ENCODE assay signal across 14 cellular contexts in genomic region chr5:53427965-53428364, GRCh38. TPM values are rescaled to one million over a fixed set of nuclear protein-coding genes. Genes with fewer than 3 reads are reported as not detected.
DNase-seq lines count a peak whose midpoint lies in the region; TF ChIP-seq lines count a peak whose summit lies in the region.
"Had no signal": no experiment of that assay in that cellular context is flagged by ENCODE, and none has a peak within 500 bp of the region (broad histone marks: within the 10 kb centered on the region; RNA-seq: fewer than 3 reads in every experiment).

No MANE protein-coding gene starts in this region.

- H3K79me2 ChIP-seq in GM23248 (ENCODE audit: insufficient read depth) = no peaks in the 10 kb centered on the region

- H3K27ac ChIP-seq in GM23248 (no peak overlapping the region), epithelial cell of prostate (peak overlapping the region; percentile 99), uterus (no peak overlapping the region)

- H2AFZ ChIP-seq in GM23248 = 0 out of 2 replicates have a peak overlapping the region, but pooled peaks have one; percentile 9

- H3K9ac ChIP-seq in GM23248 = no peak overlapping the region

- intact Hi-C loops in uterus (cut with DNase I; ENCODE audit: low total_unique reads) = no loop called here

- no peak overlapping the region for H3K4me2 ChIP-seq in GM23248 (ENCODE audit: unreplicated experiment)

- DNase-seq in GM23248 = peak; percentile 8
- DNase-seq in OCI-M1 (lab: John Stamatoyannopoulos, UW) = peak; percentile 40
- no peak for DNase-seq in epithelial cell of prostate (ENCODE audit: low read depth, low spot score)
- DNase-seq in NCI-H1092 (lab: John Stamatoyannopoulos, UW) = no peak
- no peak for DNase-seq in activated CD4-positive, CD25-positive, alpha-beta regulatory T cell treated with anti-CD3 and anti-CD28 coated beads, Interleukin-2, amount 50 U/mL, for 72 hours
- no peak for DNase-seq in uterus
- DNase-seq: ACHN; BE2C; C1 segment of cervical spinal cord; CD4-positive, CD25-positive, alpha-beta regulatory T cell; CD8-positive, alpha-beta memory T cell; COR-L47; HCEC 1CT; HFFc6 had no signal

- no peak overlapping the region for H3K4me3 ChIP-seq in GM23248
- H3K4me3 ChIP-seq in uterus = no peak overlapping the region

- no peaks in the 10 kb centered on the region for H4K20me1 ChIP-seq in GM23248 (ENCODE audit: insufficient read depth)

- H3K36me3 ChIP-seq in GM23248 (ENCODE audit: low read depth) = no peaks in the 10 kb centered on the region
- H3K36me3 ChIP-seq in uterus = no peaks in the 10 kb centered on the region
- H3K36me3 ChIP-seq: BE2C had no signal

- peaks cover 37% of the 10 kb centered on the region for H3F3A ChIP-seq in GM23248 (ENCODE audit: insufficient read depth)

- no peak for TF ChIP-seq POLR2A in uterus (IDR thresholded peaks at IDR 0.05)

- in situ Hi-C loops in GM23248 (cut with MboI) = loop anchor here (25.0 kb wide), 1 partner anchor 266 kb away; no protein-coding TSS in a partner anchor

- no peaks in the 10 kb centered on the region for H3K9me2 ChIP-seq in GM23248 (ENCODE audit: insufficient read depth)

- H3K9me3 ChIP-seq in GM23248 (ENCODE audit: low read depth) (no peaks in the 10 kb centered on the region), uterus (no peaks in the 10 kb centered on the region)
- H3K9me3 ChIP-seq: BE2C had no signal

- H3K4me1 ChIP-seq in GM23248 (ENCODE audit: insufficient read depth) = peaks cover 59% of the 10 kb centered on the region
- no peaks in the 10 kb centered on the region for H3K4me1 ChIP-seq in uterus

- no peak for TF ChIP-seq CTCF in uterus (IDR thresholded peaks at IDR 0.05)

- H3K27me3 ChIP-seq in GM23248 (replicated peaks; ENCODE audit: insufficient read depth) (no peaks in the 10 kb centered on the region), uterus (no peaks in the 10 kb centered on the region)
- H3K27me3 ChIP-seq: BE2C had no signal

RNA-seq across cellular contexts. Expression of gene FST, which starts 52.5 kb away (rescaled TPM):
- total RNA-seq in GM23248 (2014; rRNA removed; shearing (Covaris generic)) = 61.2 and 87.0 TPM in 2 replicates
- 56.0 and 85.0 TPM in 2 replicates for polyA plus RNA-seq in GM23248 (2016; fragmentation: Nextera tagmentation; extraction: Ambion mirVana)
- 1 to 10 TPM in 3 of 4 donors, under 1 TPM in 1; 0.51 to 10.0 (median 6.8) TPM for total RNA-seq in uterus
- total RNA-seq: CD4-positive, CD25-positive, alpha-beta regulatory T cell had no signal
- polyA plus RNA-seq: CD8-positive, alpha-beta memory T cell had no signal

Comparison
In these comparisons a context has a peak if more than half of its experiments do, and no peak if none do; other contexts are left out.
1. DNase-seq: peak in GM23248 (single experiment) and OCI-M1 (single experiment); none in epithelial cell of prostate (single experiment), NCI-H1092 (single experiment), activated CD4-positive, CD25-positive, alpha-beta regulatory T cell treated with anti-CD3 and anti-CD28 coated beads, Interleukin-2, amount 50 U/mL, for 72 hours (single experiment) and uterus (0 of 2).